36 cellular contexts compared by ENCODE assay signal in genomic region chr5:180516440-180516839, GRCh38.
"Had no signal": no experiment of that assay in that cellular context is flagged by ENCODE, and none has a peak within 500 bp of the region (broad histone marks: within the 10 kb centered on the region; RNA-seq: fewer than 3 reads in every experiment).

No MANE protein-coding gene starts in this region.

- H3K27ac ChIP-seq: brain microvascular endothelial cell, KMS-11, PC-9, RWPE1, VCaP had no signal

- H3K4me3 Mint-ChIP-seq: activated CD4-positive, alpha-beta T cell treated with anti-CD3 and anti-CD28 coated beads, Interleukin-2, amount 10 ng/mL, durations not matched to agents 24 days and 14 days; activated CD8-positive, alpha-beta T cell treated with anti-CD3 and anti-CD28 coated beads for 36 hours; activated T-cell treated with anti-CD3 and anti-CD28 coated beads, Interleukin-2, amount 50 U/mL, for 72 hours; activated T-helper 17 cell treated with anti-CD3 and anti-CD28 coated beads, Interleukin-2, amount 50 U/mL, for 72 hours; T-cell had no signal

- DNase-seq: activated CD4-positive, alpha-beta T cell treated with anti-CD3 and anti-CD28 coated beads for 1 hour; activated CD4-positive, alpha-beta T cell treated with anti-CD3 and anti-CD28 coated beads, Interleukin-2, amount 10 ng/mL, durations not matched to agents 24 days and 14 days; activated CD4-positive, alpha-beta T cell treated with anti-CD3 and anti-CD28 coated beads, Interleukin-2, amount 50 U/mL, for 4 hours; activated CD4-positive, CD25-positive, alpha-beta regulatory T cell; activated CD8-positive, alpha-beta T cell treated with anti-CD3 and anti-CD28 coated beads for 36 hours; activated effector memory CD4-positive, alpha-beta T cell treated with anti-CD3 and anti-CD28 coated beads, Interleukin-2, amount 50 U/mL, for 16 hours; activated naive CD4-positive, alpha-beta T cell; activated naive CD4-positive, alpha-beta T cell treated with anti-CD3 and anti-CD28 coated beads, Interleukin-2, amount 50 U/mL, for 16 hours; activated T-cell treated with anti-CD3 and anti-CD28 coated beads, Interleukin-2, amount 50 U/mL, for 1 hour; activated T-cell treated with anti-CD3 and anti-CD28 coated beads, Interleukin-2, amount 50 U/mL, for 72 hours; anterior cingulate cortex; brain microvascular endothelial cell; central memory CD4-positive, alpha-beta T cell; MM.1S; NCI-H1092 treated with DMSO at 0.1 percent for 48 hours; NCI-H1417; NCI-H146; NCI-H187; NCI-H2029 treated with DMSO at 0.1 percent for 48 hours; NCI-H2107; NCI-H2171; NCI-H510A; NCI-H526; NCI-H748 treated with DMSO at 0.1 percent for 48 hours; PC-9; SIG-M5; T-cell; T-helper 2 cell; T-helper 9 cell had no signal

- H3K27me3 ChIP-seq: brain microvascular endothelial cell had no signal

- H3K9ac ChIP-seq: KMS-11 had no signal

- H2AFZ ChIP-seq: PC-9 had no signal

- H3K4me3 ChIP-seq: PC-9 had no signal

- ATAC-seq: activated CD8-positive, alpha-beta T cell treated with anti-CD3 and anti-CD28 coated beads for 36 hours; activated T-cell treated with anti-CD3 and anti-CD28 coated beads, Interleukin-2, amount 50 U/mL, for 72 hours; activated T-helper 17 cell treated with anti-CD3 and anti-CD28 coated beads, Interleukin-2, amount 50 U/mL, for 72 hours; Right ventricle myocardium inferior; SK-N-SH treated with all-trans-retinoic acid at 6 μM for 48 hours; T-cell had no signal

- H3K9me3 Mint-ChIP-seq: activated CD4-positive, alpha-beta T cell treated with anti-CD3 and anti-CD28 coated beads, Interleukin-2, amount 10 ng/mL, durations not matched to agents 24 days and 14 days; activated CD8-positive, alpha-beta T cell treated with anti-CD3 and anti-CD28 coated beads for 36 hours; activated T-cell treated with anti-CD3 and anti-CD28 coated beads, Interleukin-2, amount 50 U/mL, for 72 hours; activated T-helper 17 cell treated with anti-CD3 and anti-CD28 coated beads, Interleukin-2, amount 50 U/mL, for 72 hours; T-cell had no signal

- H3K27ac Mint-ChIP-seq: activated CD4-positive, alpha-beta T cell treated with anti-CD3 and anti-CD28 coated beads, Interleukin-2, amount 10 ng/mL, durations not matched to agents 24 days and 14 days; activated CD8-positive, alpha-beta T cell treated with anti-CD3 and anti-CD28 coated beads for 36 hours; activated T-cell treated with anti-CD3 and anti-CD28 coated beads, Interleukin-2, amount 50 U/mL, for 72 hours; activated T-helper 17 cell treated with anti-CD3 and anti-CD28 coated beads, Interleukin-2, amount 50 U/mL, for 72 hours; T-cell had no signal

- H3K4me2 ChIP-seq: KMS-11, PC-9 had no signal

- H3K27me3 Mint-ChIP-seq: activated CD4-positive, alpha-beta T cell treated with anti-CD3 and anti-CD28 coated beads, Interleukin-2, amount 10 ng/mL, durations not matched to agents 24 days and 14 days; activated CD8-positive, alpha-beta T cell treated with anti-CD3 and anti-CD28 coated beads for 36 hours; activated T-helper 17 cell treated with anti-CD3 and anti-CD28 coated beads, Interleukin-2, amount 50 U/mL, for 72 hours; T-cell had no signal

- H3K36me3 ChIP-seq: brain microvascular endothelial cell had no signal

- FAIRE-seq: RCC 7860 had no signal
